ENCODE assay signal across 11 cellular contexts in genomic region chr10:22026287-22026686, GRCh38.
"Had no signal": no experiment of that assay in that cellular context is flagged by ENCODE, and none has a peak within 500 bp of the region (broad histone marks: within the 10 kb centered on the region; RNA-seq: fewer than 3 reads in every experiment).

No MANE protein-coding gene starts in this region.

- H3K4me3 Mint-ChIP-seq: GM23338, H9, HFFc6 had no signal

- H3K4me1 Mint-ChIP-seq: GM23338, H9 had no signal

- DNase-seq: GM23248, GOT3, H7, H9, HCEC 1CT, HFFc6 had no signal

- H3K27ac Mint-ChIP-seq: GM23338, H9, HFFc6 had no signal

- H3K36me3 ChIP-seq: HAP-1 had no signal

- H3K9me3 Mint-ChIP-seq: GM23338, HFFc6 had no signal

- ATAC-seq: GM23338, HCT116 had no signal

- FAIRE-seq: H1, H54 had no signal

- H3K9me3 ChIP-seq: HAP-1 had no signal

- H3K27ac ChIP-seq: GM23248 had no signal

- H3K4me1 ChIP-seq: HAP-1 had no signal

- H3K4me2 ChIP-seq: GM23338 had no signal

- H3K4me3 ChIP-seq: GM23248, GM23338, HAP-1 had no signal

- H2AFZ ChIP-seq: GM23248, GM23338 had no signal

- H3K9ac ChIP-seq: GM23248 had no signal
